1 cellular context compared by ENCODE assay signal in genomic region chr2:76311713-76312112, GRCh38.
A peak's percentile ranks its signal among the peaks of the same experiment; 100 is the strongest.
TF ChIP-seq lines count a peak whose summit lies in the region.

No MANE protein-coding gene starts in this region.

TF ChIP-seq in SK-N-SH treated with all-trans-retinoic acid at 6 μM for 48 hours, 23 proteins besides CTCF, POLR2A, EP300 and RAD21 (continued from another document):
- TF ChIP-seq CREB5 (CRISPR knock-in tag; IDR thresholded peaks at IDR 0.05; ENCODE audit: low read depth): peak; percentile 70
- TF ChIP-seq ISL1 (CRISPR knock-in tag; IDR thresholded peaks at IDR 0.05): peak; percentile 83
TF ChIP-seq in SK-N-SH treated with all-trans-retinoic acid at 6 μM for 48 hours: peak in this region for 3.
